In the genomic region with DNA sequence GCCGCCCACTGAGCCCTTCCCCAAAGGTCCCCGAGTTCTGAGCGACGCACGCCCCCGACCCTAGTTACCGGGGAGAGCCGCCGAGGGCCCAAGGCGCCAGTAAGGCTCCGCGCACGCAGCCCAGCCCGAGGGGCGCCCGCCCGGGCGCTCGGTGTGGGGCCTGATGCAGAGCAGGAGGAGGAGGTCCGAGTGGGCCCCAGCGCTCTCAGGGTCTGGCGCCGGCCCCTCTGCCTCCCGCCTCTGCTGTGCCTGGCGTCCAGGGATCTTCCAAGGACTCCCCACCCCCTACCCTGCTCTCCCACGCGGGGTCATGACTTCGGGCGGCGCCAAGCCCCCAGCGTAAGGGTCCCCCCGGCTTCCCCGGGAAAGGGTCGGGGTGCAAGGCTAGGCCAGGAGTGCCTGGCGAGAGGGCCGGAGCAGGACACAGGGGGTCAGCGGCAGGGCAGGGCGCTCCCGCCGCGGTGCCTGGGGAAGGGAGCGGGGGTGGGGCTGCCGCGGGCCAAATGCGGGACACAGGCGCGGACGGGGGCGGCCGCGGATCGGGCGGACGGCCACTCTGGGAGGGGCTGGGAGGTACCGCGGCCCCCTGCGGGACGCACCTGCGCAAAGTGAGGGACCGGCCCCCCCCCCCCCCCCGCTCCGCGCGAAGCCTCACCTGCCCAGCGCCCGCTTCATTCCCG, we compare ENCODE assay signal across 8 cellular contexts. TPM values are rescaled to one million over a fixed set of nuclear protein-coding genes. Genes with fewer than 3 reads are reported as not detected.
DNase-seq lines count a peak whose midpoint lies in the region; ATAC-seq and TF ChIP-seq lines count a peak whose summit lies in the region.

No MANE protein-coding gene starts in this region.

- no peak for TF ChIP-seq EP300 in ovary (IDR thresholded peaks at IDR 0.05)

- peak overlapping the region; percentile 81 for H3K4me3 ChIP-seq in ovary

- 0 to 1% (median 1%) methylated on average over 30 to 67 of the region's 67 CpGs for WGBS in ovary, 3 donors

- peak; percentile 19 for ATAC-seq in HG02981 (IDR thresholded peaks at IDR 0.05; ENCODE audit: unreplicated experiment)

- DNase-seq in activated T-cell treated with anti-CD3 and anti-CD28 coated beads for 1 hour (ENCODE audit: low read depth) (peak; percentile 9), activated T-cell treated with anti-CD3 and anti-CD28 coated beads for 4 hours (no peak), NCI-H748 treated with DMSO at 0.1 percent for 48 hours (lab: John Stamatoyannopoulos, UW) (peak; percentile 23), activated gamma-delta T cell treated with Interleukin-2 at 50 U/mL for 16 hours (peak; percentile 13), germinal center (ENCODE audit: low spot score) (peak; percentile 43), ovary (peak; percentile 42 to 74 (median 67)), dedifferentiated amniotic fluid mesenchymal stem cell (ENCODE audit: extremely low spot score) (no peak)

- no peak for TF ChIP-seq CTCF in ovary (IDR thresholded peaks at IDR 0.05)

- peak overlapping the region; percentile 59 to 90 for H3K27ac ChIP-seq in ovary

- no peaks in the 10 kb centered on the region for H3K9me3 ChIP-seq in ovary

- intact Hi-C loops in ovary (cut with DNase I) = loop anchor here (2.0 to 10.0 kb wide), 7 partner anchors 78 to 397 kb away; partner anchors contain the start of genes ENTPD6 (in 3 of the 4), ACSS1 (in 1 of the 4) and APMAP (in 1 of the 4)

- H3K36me3 ChIP-seq in ovary = no peaks in the 10 kb centered on the region

- no peak for TF ChIP-seq POLR2A in ovary (IDR thresholded peaks at IDR 0.05)

- peaks cover 3% of the 10 kb centered on the region for H3K4me1 ChIP-seq in ovary (ENCODE audit: insufficient read depth)

- no peaks in the 10 kb centered on the region for H3K27me3 ChIP-seq in ovary

RNA-seq across cellular contexts. Expression of gene ABHD12, which starts 0.6 kb away (rescaled TPM):
- total RNA-seq in ovary = 10 to 100 TPM; 15.0 to 46.9 (median 37.6) TPM
- 10 to 100 TPM; 29.8 to 87.6 TPM for polyA plus RNA-seq in ovary

RNA-seq across cellular contexts. Expression of gene GINS1, which starts 17.5 kb away (rescaled TPM):
- total RNA-seq in ovary = 1 to 10 TPM in 4 of 7 donors, under 1 TPM in 2, not detected in 1; 0.69 to 2.7 (median 1.8) TPM
- 1 to 10 TPM; 1.2 to 2.3 TPM for polyA plus RNA-seq in ovary

Comparison
In these comparisons a context has a peak if more than half of its experiments do, and no peak if none do; other contexts are left out.
1. DNase-seq: peak in activated T-cell treated with anti-CD3 and anti-CD28 coated beads for 1 hour (single experiment), NCI-H748 treated with DMSO at 0.1 percent for 48 hours (single experiment), activated gamma-delta T cell treated with Interleukin-2 at 50 U/mL for 16 hours (single experiment), germinal center (single experiment) and ovary (5 of 5); none in activated T-cell treated with anti-CD3 and anti-CD28 coated beads for 4 hours (single experiment) and dedifferentiated amniotic fluid mesenchymal stem cell (single experiment).